8 cellular contexts compared by ENCODE assay signal in genomic region chr6:29071831-29072723, GRCh38. TPM values are rescaled to one million over a fixed set of nuclear protein-coding genes. Genes with fewer than 3 reads are reported as not detected.
DNase-seq lines count a peak whose midpoint lies in the region; ATAC-seq, FAIRE-seq and TF ChIP-seq lines count a peak whose summit lies in the region.

No MANE protein-coding gene starts in this region.

- ATAC-seq in HG03280 (IDR thresholded peaks at IDR 0.05; ENCODE audit: unreplicated experiment) (peak; percentile 66), gastrocnemius medialis (no peak), GM19452 (IDR thresholded peaks at IDR 0.05; ENCODE audit: unreplicated experiment) (no peak)

- H3K4me1 ChIP-seq in gastrocnemius medialis = no peaks in the 10 kb centered on the region

- DNase-seq in NCI-H146 (lab: John Stamatoyannopoulos, UW) = peak; percentile 16
- no peak for DNase-seq in NCI-H146 treated with DMSO at 0.1 percent for 48 hours (lab: John Stamatoyannopoulos, UW; ENCODE audit: unreplicated experiment)
- peak; percentile 30 for DNase-seq in SK-N-DZ (ENCODE audit: low spot score)
- peak; percentile 4 for DNase-seq in germinal center (ENCODE audit: low spot score)
- DNase-seq in urothelium cell line (ENCODE audit: low spot score) = peak; percentile 54
- DNase-seq in gastrocnemius medialis = no peak

- H3K4me3 ChIP-seq in gastrocnemius medialis = no peak overlapping the region

- no peaks in the 10 kb centered on the region for H3K9me3 ChIP-seq in gastrocnemius medialis

- no peak for TF ChIP-seq POLR2A in gastrocnemius medialis (IDR thresholded peaks at IDR 0.05)

- in situ Hi-C loops in gastrocnemius medialis (cut with MboI; ENCODE audit: low sequenced_read_pairs in 4 of 4) = no loop called here

- H3K27me3 ChIP-seq in gastrocnemius medialis = no peaks in the 10 kb centered on the region

- H3K36me3 ChIP-seq in gastrocnemius medialis = no peaks in the 10 kb centered on the region

- TF ChIP-seq CTCF in gastrocnemius medialis (IDR thresholded peaks at IDR 0.05 in 4 of 5, conservative IDR thresholded peaks at IDR 0.05 in 1 of 5) = peak in 1 of 5 experiments; percentile 20

- peak; percentile 89 for FAIRE-seq in urothelium cell line (lab: Jason Lieb, UNC)

- H3K27ac ChIP-seq in gastrocnemius medialis = no peak overlapping the region

- intact Hi-C loops in gastrocnemius medialis (cut with DNase I; ENCODE audit: low total_unique reads) = no loop called here

RNA-seq across cellular contexts. Expression of gene OR2B3, which starts 15.0 kb away (rescaled TPM):
- polyA plus RNA-seq in SK-N-DZ (2014; cell fraction: cytosol; rRNA removed) = not detected in 2 replicates
- polyA plus RNA-seq in SK-N-DZ (2014; cell fraction: nucleus; rRNA removed) = not detected in 2 replicates
- total RNA-seq in gastrocnemius medialis = not detected

RNA-seq across cellular contexts. Expression of gene OR2W1, which starts 27.1 kb away (rescaled TPM):
- not detected in 2 replicates for polyA plus RNA-seq in SK-N-DZ (2014; cell fraction: cytosol; rRNA removed)
- polyA plus RNA-seq in SK-N-DZ (2014; cell fraction: nucleus; rRNA removed) = not detected in 2 replicates
- total RNA-seq in gastrocnemius medialis = not detected

RNA-seq across cellular contexts. Expression of gene OR2J1, which starts 27.2 kb away (rescaled TPM):
- polyA plus RNA-seq in SK-N-DZ (2014; cell fraction: cytosol; rRNA removed) = not detected in 2 replicates
- polyA plus RNA-seq in SK-N-DZ (2014; cell fraction: nucleus; rRNA removed) = not detected in 2 replicates
- total RNA-seq in gastrocnemius medialis = not detected

RNA-seq across cellular contexts. Expression of gene OR2J3, which starts 35.8 kb away (rescaled TPM):
- polyA plus RNA-seq in SK-N-DZ (2014; cell fraction: cytosol; rRNA removed) = not detected in 2 replicates
- not detected in 2 replicates for polyA plus RNA-seq in SK-N-DZ (2014; cell fraction: nucleus; rRNA removed)
- not detected for total RNA-seq in gastrocnemius medialis

Comparison
In these comparisons a context has a peak if more than half of its experiments do, and no peak if none do; other contexts are left out.
1. DNase-seq: peak in NCI-H146 (single experiment), SK-N-DZ (single experiment), germinal center (single experiment) and urothelium cell line (single experiment); none in NCI-H146 treated with DMSO at 0.1 percent for 48 hours (single experiment) and gastrocnemius medialis (0 of 2).